22 cellular contexts compared by ENCODE assay signal in genomic region chr11:12226093-12226492, GRCh38.
DNase-seq lines count a peak whose midpoint lies in the region; ATAC-seq and TF ChIP-seq lines count a peak whose summit lies in the region.
"Had no signal": no experiment of that assay in that cellular context is flagged by ENCODE, and none has a peak within 500 bp of the region (broad histone marks: within the 10 kb centered on the region; RNA-seq: fewer than 3 reads in every experiment).

No MANE protein-coding gene starts in this region.

- no peaks in the 10 kb centered on the region for H4K20me1 ChIP-seq in BLaER1 treated with 17β-estradiol and CSF1 and Interleukin-3, amounts not matched to agents 10 nM and 100 nM

- intact Hi-C loops in esophagus muscularis mucosa (cut with DNase I), result no loop called here

- H3K9me3 Mint-ChIP-seq in CD4-positive, CD25-positive, alpha-beta regulatory T cell, result no peaks in the 10 kb centered on the region
- H3K9me3 Mint-ChIP-seq in activated CD4-positive, alpha-beta memory T cell treated with anti-CD3 and anti-CD28 coated beads, Interleukin-2, amount 10 ng/mL, durations not matched to agents 7 days and 5 days, result no peaks in the 10 kb centered on the region
- H3K9me3 Mint-ChIP-seq: activated B cell treated with CpG ODN at 0.5 μM for 24 hours, nephron progenitor cell, type B pancreatic cell had no signal

- no peak for TF ChIP-seq EP300 in esophagus muscularis mucosa (IDR thresholded peaks at IDR 0.05)

- DNase-seq in CD4-positive, CD25-positive, alpha-beta regulatory T cell, result no peak
- no peak for DNase-seq in activated CD4-positive, alpha-beta memory T cell treated with anti-CD3 and anti-CD28 coated beads, Interleukin-2, amount 10 ng/mL, durations not matched to agents 7 days and 5 days
- DNase-seq in esophagus muscularis mucosa (ENCODE audit: extremely low spot score) (no peak), GM19238 (ENCODE audit: insufficient read length, low spot score) (no peak)
- DNase-seq: activated B cell treated with CpG ODN at 0.5 μM for 24 hours; Calu3; head of caudate nucleus; NCI-H1048; NCI-H187 treated with DMSO at 0.1 percent for 48 hours; NCI-H226; NCI-H82; nephron progenitor cell; SJCRH30; stimulated activated naive CD4-positive, alpha-beta T cell had no signal

- peaks cover 21% of the 10 kb centered on the region for H3K36me3 Mint-ChIP-seq in CD4-positive, CD25-positive, alpha-beta regulatory T cell
- peaks cover 89% of the 10 kb centered on the region for H3K36me3 Mint-ChIP-seq in activated CD4-positive, alpha-beta memory T cell treated with anti-CD3 and anti-CD28 coated beads, Interleukin-2, amount 10 ng/mL, durations not matched to agents 7 days and 5 days (ENCODE audit: low read depth)

- TF ChIP-seq CTCF in esophagus muscularis mucosa (IDR thresholded peaks at IDR 0.05), result no peak

- peak overlapping the region in 2 of 3 donors; percentile 93 to 98 for H3K27ac Mint-ChIP-seq in CD4-positive, CD25-positive, alpha-beta regulatory T cell
- peak overlapping the region; percentile 73 for H3K27ac Mint-ChIP-seq in activated CD4-positive, alpha-beta memory T cell treated with anti-CD3 and anti-CD28 coated beads, Interleukin-2, amount 10 ng/mL, durations not matched to agents 7 days and 5 days
- H3K27ac Mint-ChIP-seq: activated B cell treated with CpG ODN at 0.5 μM for 24 hours, brain, nephron progenitor cell, progenitor cell of endocrine pancreas, type B pancreatic cell had no signal

- no peak overlapping the region for H3K4me3 ChIP-seq in BLaER1 treated with 17β-estradiol and CSF1 and Interleukin-3, amounts not matched to agents 10 nM and 100 nM
- no peak overlapping the region for H3K4me3 ChIP-seq in CD4-positive, CD25-positive, alpha-beta regulatory T cell (ENCODE audit: low read depth, low read length)
- no peak overlapping the region for H3K4me3 ChIP-seq in esophagus muscularis mucosa
- H3K4me3 ChIP-seq: SJCRH30 had no signal

- no peak overlapping the region for H3K9ac ChIP-seq in BLaER1 treated with 17β-estradiol and CSF1 and Interleukin-3, amounts not matched to agents 10 nM and 100 nM

- peak overlapping the region in 5 of 11 experiments; percentile 10 to 81 (median 47); a peak in 7 of 22 replicates for H3K27ac ChIP-seq in BLaER1 treated with 17β-estradiol and CSF1 and Interleukin-3, amounts not matched to agents 10 nM and 100 nM
- peak overlapping the region; percentile 26 for H3K27ac ChIP-seq in CD4-positive, CD25-positive, alpha-beta regulatory T cell (ENCODE audit: insufficient read depth, low read length, poor library complexity, severe bottlenecking)
- H3K27ac ChIP-seq in esophagus muscularis mucosa (replicated peaks in 1 of 4), result peak overlapping the region in 3 of 4 donors; percentile 3 to 83 (median 80)
- H3K27ac ChIP-seq: SJCRH30 had no signal

- H3K4me1 ChIP-seq in BLaER1 treated with 17β-estradiol and CSF1 and Interleukin-3, amounts not matched to agents 10 nM and 100 nM, result peaks cover 47 to 74% (median 60%) of the 10 kb centered on the region in 10 experiments
- H3K4me1 ChIP-seq in CD4-positive, CD25-positive, alpha-beta regulatory T cell (ENCODE audit: control insufficient read depth, insufficient read depth, low read length, poor library complexity, severe bottlenecking), result peaks cover 43% of the 10 kb centered on the region
- peaks cover 20 to 37% (median 29%) of the 10 kb centered on the region in 4 donors for H3K4me1 ChIP-seq in esophagus muscularis mucosa

- POLR2A ChIA-PET in activated CD4-positive, alpha-beta memory T cell treated with anti-CD3 and anti-CD28 coated beads, Interleukin-2, amount 10 ng/mL, durations not matched to agents 7 days and 5 days (lab: Charles Lee), result interaction anchor here (1.4 to 4.8 kb wide), 8 partner anchors 9 to 139 kb away, joined by 3 to 134 read pairs (median 39); partner anchors contain the start of gene MICAL2

- no peaks in the 10 kb centered on the region for H3K27me3 ChIP-seq in BLaER1 treated with 17β-estradiol and CSF1 and Interleukin-3, amounts not matched to agents 10 nM and 100 nM
- no peaks in the 10 kb centered on the region for H3K27me3 ChIP-seq in CD4-positive, CD25-positive, alpha-beta regulatory T cell (ENCODE audit: control insufficient read depth, insufficient read depth, low read length)
- no peaks in the 10 kb centered on the region for H3K27me3 ChIP-seq in esophagus muscularis mucosa
- H3K27me3 ChIP-seq: SJCRH30 had no signal

- H3K4me3 Mint-ChIP-seq in CD4-positive, CD25-positive, alpha-beta regulatory T cell, result peak overlapping the region in 2 of 4 donors; percentile 19 to 29
- H3K4me3 Mint-ChIP-seq in activated CD4-positive, alpha-beta memory T cell treated with anti-CD3 and anti-CD28 coated beads, Interleukin-2, amount 10 ng/mL, durations not matched to agents 7 days and 5 days, result no peak overlapping the region
- H3K4me3 Mint-ChIP-seq: activated B cell treated with CpG ODN at 0.5 μM for 24 hours, brain, nephron progenitor cell, type B pancreatic cell had no signal

- ATAC-seq in CD4-positive, CD25-positive, alpha-beta regulatory T cell (ENCODE audit: low read depth in 2 of 2), result no peak
- ATAC-seq in HG02840 (IDR thresholded peaks at IDR 0.05; ENCODE audit: low FRiP score, unreplicated experiment), result no peak
- ATAC-seq in GM21576 (IDR thresholded peaks at IDR 0.05; ENCODE audit: unreplicated experiment), result no peak
- ATAC-seq: HCT116, left lobe of liver had no signal

- H3K4me1 Mint-ChIP-seq in CD4-positive, CD25-positive, alpha-beta regulatory T cell, result peaks cover 14 to 57% (median 33%) of the 10 kb centered on the region in 4 donors
- peaks cover 67% of the 10 kb centered on the region for H3K4me1 Mint-ChIP-seq in activated CD4-positive, alpha-beta memory T cell treated with anti-CD3 and anti-CD28 coated beads, Interleukin-2, amount 10 ng/mL, durations not matched to agents 7 days and 5 days

- H3K4me2 ChIP-seq in BLaER1 treated with 17β-estradiol and CSF1 and Interleukin-3, amounts not matched to agents 10 nM and 100 nM, result peak overlapping the region in 6 of 11 experiments; percentile 21 to 98 (median 94); a peak in 7 of 22 replicates

- CTCF ChIA-PET in activated CD4-positive, alpha-beta memory T cell treated with anti-CD3 and anti-CD28 coated beads, Interleukin-2, amount 10 ng/mL, durations not matched to agents 7 days and 5 days (lab: Charles Lee), result interaction anchor here (0.8 to 3.8 kb wide), 10 partner anchors 9 to 179 kb away, joined by 3 to 65 read pairs (median 6); no protein-coding TSS in a partner anchor

- H3K9me3 ChIP-seq in BLaER1 treated with 17β-estradiol and CSF1 and Interleukin-3, amounts not matched to agents 10 nM and 100 nM (replicated peaks in 1 of 11), result no peaks in the 10 kb centered on the region
- no peaks in the 10 kb centered on the region for H3K9me3 ChIP-seq in CD4-positive, CD25-positive, alpha-beta regulatory T cell (ENCODE audit: control insufficient read depth in 2 of 2, low read length in 2 of 2)
- no peaks in the 10 kb centered on the region for H3K9me3 ChIP-seq in esophagus muscularis mucosa
- H3K9me3 ChIP-seq: SJCRH30 had no signal

- H3K27me3 Mint-ChIP-seq in CD4-positive, CD25-positive, alpha-beta regulatory T cell, result no peaks in the 10 kb centered on the region
- H3K27me3 Mint-ChIP-seq in activated CD4-positive, alpha-beta memory T cell treated with anti-CD3 and anti-CD28 coated beads, Interleukin-2, amount 10 ng/mL, durations not matched to agents 7 days and 5 days, result no peaks in the 10 kb centered on the region
- H3K27me3 Mint-ChIP-seq: brain, progenitor cell of endocrine pancreas, type B pancreatic cell had no signal

- TF ChIP-seq POLR2A in esophagus muscularis mucosa (IDR thresholded peaks at IDR 0.05; ENCODE audit: low read depth), result no peak

- peaks cover 0 to 47% (median 0%) of the 10 kb centered on the region in 11 experiments; a peak in 4 of 22 replicates for H3K36me3 ChIP-seq in BLaER1 treated with 17β-estradiol and CSF1 and Interleukin-3, amounts not matched to agents 10 nM and 100 nM
- peaks cover 44% of the 10 kb centered on the region for H3K36me3 ChIP-seq in CD4-positive, CD25-positive, alpha-beta regulatory T cell (ENCODE audit: control insufficient read depth, insufficient read depth, low read length)
- H3K36me3 ChIP-seq in esophagus muscularis mucosa, result peaks cover 38 to 100% (median 83%) of the 10 kb centered on the region in 4 donors
- H3K36me3 ChIP-seq: SJCRH30 had no signal

- 96% methylated on average over 8 of the region's 8 CpGs for WGBS in esophagus muscularis mucosa
